ENCODE assay signal across 9 cellular contexts in genomic region chr9:116156621-116157314, GRCh38. TPM values are rescaled to one million over a fixed set of nuclear protein-coding genes. Genes with fewer than 3 reads are reported as not detected.
A peak's percentile ranks its signal among the peaks of the same experiment; 100 is the strongest.
DNase-seq lines count a peak whose midpoint lies in the region; ATAC-seq and TF ChIP-seq lines count a peak whose summit lies in the region.
"Had no signal": no experiment of that assay in that cellular context is flagged by ENCODE, and none has a peak within 500 bp of the region (broad histone marks: within the 10 kb centered on the region; RNA-seq: fewer than 3 reads in every experiment).

No MANE protein-coding gene starts in this region.

- ATAC-seq in RWPE2 (ENCODE audit: low read depth) (peak; percentile 17; the same call in 1 of the 3 replicates), foreskin keratinocyte (peak; percentile 29), GM19455 (IDR thresholded peaks at IDR 0.05; ENCODE audit: unreplicated experiment) (no peak)

- H3K9ac ChIP-seq in HUES6 (ENCODE audit: low read length) (peak overlapping the region; percentile 64), parathyroid adenoma (no peak overlapping the region)

- DNase-seq in RWPE2 (ENCODE audit: low spot score) (no peak), foreskin keratinocyte (no peak), middle frontal gyrus (ENCODE audit: extremely low spot score, low spot score) (no peak), KBM-7 (no peak), GM10248 (ENCODE audit: extremely low spot score) (no peak)

- H3K4me3 ChIP-seq in HUES6 (ENCODE audit: low read depth, low read length) (peak overlapping the region; percentile 45), RWPE2 (ENCODE audit: severe bottlenecking) (no peak overlapping the region), parathyroid adenoma (ENCODE audit: low read depth, low read length) (peak overlapping the region; percentile 56)

- TF ChIP-seq CTCF in RWPE2 (IDR thresholded peaks at IDR 0.05; ENCODE audit: poor library complexity, severe bottlenecking), result no peak
- TF ChIP-seq CTCF in foreskin keratinocyte (conservative IDR thresholded peaks at IDR 0.05), result no peak
- TF ChIP-seq CTCF in parathyroid adenoma (IDR thresholded peaks at IDR 0.05), result no peak
- no peak for TF ChIP-seq CTCF in GM10248 (IDR thresholded peaks at IDR 0.05; ENCODE audit: control extremely low read depth, extremely low read depth, low read depth, missing control alignments)

- H3K4me1 ChIP-seq in HUES6 (ENCODE audit: control insufficient read depth, insufficient read depth, low read length), result peaks cover 34% of the 10 kb centered on the region
- H3K4me1 ChIP-seq in RWPE2 (ENCODE audit: insufficient read depth, poor library complexity, severe bottlenecking), result peaks cover 20% of the 10 kb centered on the region
- H3K4me1 ChIP-seq in foreskin keratinocyte, result peaks cover 16% of the 10 kb centered on the region
- H3K4me1 ChIP-seq in parathyroid adenoma, result peaks cover 20% of the 10 kb centered on the region

- H3K27ac ChIP-seq in HUES6 (ENCODE audit: low read depth, low read length), result no peak overlapping the region
- no peak overlapping the region for H3K27ac ChIP-seq in RWPE2 (ENCODE audit: poor library complexity, severe bottlenecking)
- no peak overlapping the region for H3K27ac ChIP-seq in foreskin keratinocyte
- peak overlapping the region; percentile 89 for H3K27ac ChIP-seq in parathyroid adenoma
- H3K27ac ChIP-seq: neutrophil had no signal

- H3K79me2 ChIP-seq in parathyroid adenoma, result peaks cover 24% of the 10 kb centered on the region

- H3K27me3 ChIP-seq in HUES6 (ENCODE audit: control insufficient read depth, insufficient read depth, low read length) (peaks cover 86% of the 10 kb centered on the region), RWPE2 (ENCODE audit: insufficient read depth, poor library complexity, severe bottlenecking) (peaks cover 12% of the 10 kb centered on the region), foreskin keratinocyte (peaks cover 28% of the 10 kb centered on the region), parathyroid adenoma (ENCODE audit: control insufficient read depth, insufficient read depth, low read length) (no peaks in the 10 kb centered on the region)

- in situ Hi-C loops in KBM-7 (cut with MboI; ENCODE audit: low pct_unique_long_range_greater_than_20kb, low sequenced_read_pairs), result no loop called here

- H3K36me3 ChIP-seq in HUES6 (ENCODE audit: control insufficient read depth, insufficient read depth, low read length), result no peaks in the 10 kb centered on the region
- H3K36me3 ChIP-seq in RWPE2 (ENCODE audit: low read depth), result no peaks in the 10 kb centered on the region
- H3K36me3 ChIP-seq in parathyroid adenoma (ENCODE audit: control insufficient read depth, insufficient read depth, low read length), result peaks cover 3% of the 10 kb centered on the region
- H3K36me3 ChIP-seq: neutrophil had no signal

- POLR2A ChIA-PET in GM10248 (lab: Yijun Ruan, JAX), result no interaction called here

- peak overlapping the region; percentile 88 for H3K4me2 ChIP-seq in parathyroid adenoma (ENCODE audit: low read length)

- H3K9me3 ChIP-seq in HUES6 (ENCODE audit: control insufficient read depth, insufficient read depth, low read depth, low read length) (no peaks in the 10 kb centered on the region), RWPE2 (ENCODE audit: severe bottlenecking) (no peaks in the 10 kb centered on the region), parathyroid adenoma (ENCODE audit: control insufficient read depth, low read length) (no peaks in the 10 kb centered on the region)
- H3K9me3 ChIP-seq: neutrophil had no signal

- H2AFZ ChIP-seq in parathyroid adenoma, result peak overlapping the region; percentile 56

- CTCF ChIA-PET in GM10248 (lab: Yijun Ruan, JAX), result interaction anchor here (1.3 kb wide), 1 partner anchor 415 kb away, joined by 3 read pairs; no protein-coding TSS in a partner anchor

RNA-seq across cellular contexts. Expression of gene PAPPA, which starts 3.2 kb away (rescaled TPM):
- 0.25 and 0.44 TPM in 2 replicates for total RNA-seq in foreskin keratinocyte
- polyA plus RNA-seq in foreskin keratinocyte, result 0.03 and 0.04 TPM in 2 replicates
